Comparison of ENCODE assay signal across 1 cellular context in the genomic region with DNA sequence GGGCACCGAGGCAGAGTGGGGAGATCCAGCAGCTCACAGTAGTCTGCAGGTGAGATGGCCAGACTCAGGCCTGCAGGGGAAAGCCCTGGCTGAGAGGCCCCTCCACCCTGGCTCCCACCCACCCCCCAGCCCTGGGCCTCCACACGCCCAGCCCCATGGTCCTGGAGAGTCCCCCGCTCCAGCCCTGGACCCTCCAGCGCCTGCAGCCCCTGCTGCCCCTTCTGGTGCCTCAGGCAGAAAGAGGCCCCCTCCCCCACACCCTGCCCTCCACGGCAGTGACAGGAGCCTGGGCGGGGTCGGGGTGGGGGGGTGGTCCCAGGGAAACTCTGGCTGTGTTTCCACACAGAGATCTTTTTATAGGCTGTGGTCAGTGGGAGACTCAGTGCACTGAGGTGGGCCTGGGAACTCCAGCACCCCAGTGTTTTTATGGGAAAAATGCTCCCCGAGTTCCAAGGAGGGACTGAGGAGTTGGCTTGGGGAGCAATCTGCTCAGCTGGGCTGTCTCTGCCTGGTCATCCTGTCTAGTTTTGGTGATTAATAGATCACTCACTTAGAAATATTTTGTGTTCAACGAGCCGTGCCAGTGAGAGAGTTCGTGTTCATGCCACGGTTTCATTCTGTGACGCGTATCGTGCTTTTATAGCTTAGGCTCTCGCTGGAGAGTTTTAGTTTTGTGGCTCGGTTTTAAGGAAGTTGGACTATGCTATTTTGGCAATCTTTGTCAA.
TF ChIP-seq lines count a peak whose summit lies in the region.

No MANE protein-coding gene starts in this region.

TF ChIP-seq in GM12878, 131 proteins besides CTCF, POLR2A, EP300 and RAD21 (continued from another document):
- TF ChIP-seq RFX5 (IDR thresholded peaks at IDR 0.05; ENCODE audit: low read depth, low read length) (no peak), ATF7 (IDR thresholded peaks at IDR 0.05; ENCODE audit: low read depth) (peak; percentile 68), IRF4 (IDR thresholded peaks at IDR 0.05; ENCODE audit: low read depth, low read length) (no peak), MTA2 (IDR thresholded peaks at IDR 0.05; ENCODE audit: low read depth) (peak; percentile 84), ASH2L (IDR thresholded peaks at IDR 0.05; ENCODE audit: borderline replicate concordance, low read depth) (no peak), MEF2A (IDR thresholded peaks at IDR 0.05; ENCODE audit: insufficient read depth, low read depth, low read length) (peak; percentile 70; the same call in 1 of the 2 replicates), PAX8 (IDR thresholded peaks at IDR 0.05) (no peak), CREB1 (IDR thresholded peaks at IDR 0.05; ENCODE audit: low read depth) (peak; percentile 77), TAF1 (IDR thresholded peaks at IDR 0.05; ENCODE audit: borderline replicate concordance, low read depth, low read length) (peak; percentile 28; the same call in 1 of the 2 replicates), DPF2 (IDR thresholded peaks at IDR 0.05) (peak; percentile 55; the same call in 1 of the 2 replicates), CBX5 (IDR thresholded peaks at IDR 0.05; ENCODE audit: low read depth) (no peak), BMI1 (IDR thresholded peaks at IDR 0.05; ENCODE audit: borderline replicate concordance) (no peak), CHD2 (IDR thresholded peaks at IDR 0.05; ENCODE audit: borderline replicate concordance, low read depth, low read length) (no peak), IKZF1 (conservative IDR thresholded peaks at IDR 0.05) (peak; percentile 90), GATAD2B (conservative IDR thresholded peaks at IDR 0.05; ENCODE audit: low read depth) (peak; percentile 50; the same call in 1 of the 2 replicates), TBL1XR1 (IDR thresholded peaks at IDR 0.05; ENCODE audit: low read depth, low read length) (no peak), BCL11A (IDR thresholded peaks at IDR 0.05; ENCODE audit: low read depth, low read length) (peak; percentile 62; the same call in 1 of the 2 replicates), PML (IDR thresholded peaks at IDR 0.05; ENCODE audit: low read length) (no peak), SPI1 (IDR thresholded peaks at IDR 0.05; ENCODE audit: borderline replicate concordance, insufficient read depth, low read depth, low read length) (peak; percentile 37; the same call in 1 of the 2 replicates), SREBF2 (IDR thresholded peaks at IDR 0.05; ENCODE audit: low read length) (no peak), ZNF24 (IDR thresholded peaks at IDR 0.05) (no peak)
- TF ChIP-seq, protein P1, sequence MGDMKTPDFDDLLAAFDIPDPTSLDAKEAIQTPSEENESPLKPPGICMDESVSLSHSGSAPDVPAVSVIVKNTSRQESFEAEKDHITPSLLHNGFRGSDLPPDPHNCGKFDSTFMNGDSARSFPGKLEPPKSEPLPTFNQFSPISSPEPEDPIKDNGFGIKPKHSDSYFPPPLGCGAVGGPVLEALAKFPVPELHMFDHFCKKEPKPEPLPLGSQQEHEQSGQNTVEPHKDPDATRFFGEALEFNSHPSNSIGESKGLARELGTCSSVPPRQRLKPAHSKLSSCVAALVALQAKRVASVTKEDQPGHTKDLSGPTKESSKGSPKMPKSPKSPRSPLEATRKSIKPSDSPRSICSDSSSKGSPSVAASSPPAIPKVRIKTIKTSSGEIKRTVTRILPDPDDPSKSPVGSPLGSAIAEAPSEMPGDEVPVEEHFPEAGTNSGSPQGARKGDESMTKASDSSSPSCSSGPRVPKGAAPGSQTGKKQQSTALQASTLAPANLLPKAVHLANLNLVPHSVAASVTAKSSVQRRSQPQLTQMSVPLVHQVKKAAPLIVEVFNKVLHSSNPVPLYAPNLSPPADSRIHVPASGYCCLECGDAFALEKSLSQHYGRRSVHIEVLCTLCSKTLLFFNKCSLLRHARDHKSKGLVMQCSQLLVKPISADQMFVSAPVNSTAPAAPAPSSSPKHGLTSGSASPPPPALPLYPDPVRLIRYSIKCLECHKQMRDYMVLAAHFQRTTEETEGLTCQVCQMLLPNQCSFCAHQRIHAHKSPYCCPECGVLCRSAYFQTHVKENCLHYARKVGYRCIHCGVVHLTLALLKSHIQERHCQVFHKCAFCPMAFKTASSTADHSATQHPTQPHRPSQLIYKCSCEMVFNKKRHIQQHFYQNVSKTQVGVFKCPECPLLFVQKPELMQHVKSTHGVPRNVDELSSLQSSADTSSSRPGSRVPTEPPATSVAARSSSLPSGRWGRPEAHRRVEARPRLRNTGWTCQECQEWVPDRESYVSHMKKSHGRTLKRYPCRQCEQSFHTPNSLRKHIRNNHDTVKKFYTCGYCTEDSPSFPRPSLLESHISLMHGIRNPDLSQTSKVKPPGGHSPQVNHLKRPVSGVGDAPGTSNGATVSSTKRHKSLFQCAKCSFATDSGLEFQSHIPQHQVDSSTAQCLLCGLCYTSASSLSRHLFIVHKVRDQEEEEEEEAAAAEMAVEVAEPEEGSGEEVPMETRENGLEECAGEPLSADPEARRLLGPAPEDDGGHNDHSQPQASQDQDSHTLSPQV (IDR thresholded peaks at IDR 0.05), result no peak
- TF ChIP-seq, protein P2, sequence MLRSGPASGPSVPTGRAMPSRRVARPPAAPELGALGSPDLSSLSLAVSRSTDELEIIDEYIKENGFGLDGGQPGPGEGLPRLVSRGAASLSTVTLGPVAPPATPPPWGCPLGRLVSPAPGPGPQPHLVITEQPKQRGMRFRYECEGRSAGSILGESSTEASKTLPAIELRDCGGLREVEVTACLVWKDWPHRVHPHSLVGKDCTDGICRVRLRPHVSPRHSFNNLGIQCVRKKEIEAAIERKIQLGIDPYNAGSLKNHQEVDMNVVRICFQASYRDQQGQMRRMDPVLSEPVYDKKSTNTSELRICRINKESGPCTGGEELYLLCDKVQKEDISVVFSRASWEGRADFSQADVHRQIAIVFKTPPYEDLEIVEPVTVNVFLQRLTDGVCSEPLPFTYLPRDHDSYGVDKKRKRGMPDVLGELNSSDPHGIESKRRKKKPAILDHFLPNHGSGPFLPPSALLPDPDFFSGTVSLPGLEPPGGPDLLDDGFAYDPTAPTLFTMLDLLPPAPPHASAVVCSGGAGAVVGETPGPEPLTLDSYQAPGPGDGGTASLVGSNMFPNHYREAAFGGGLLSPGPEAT (IDR thresholded peaks at IDR 0.05; ENCODE audit: low read depth), result peak; percentile 74; the same call in 1 of the 2 replicates
- TF ChIP-seq, protein P3, sequence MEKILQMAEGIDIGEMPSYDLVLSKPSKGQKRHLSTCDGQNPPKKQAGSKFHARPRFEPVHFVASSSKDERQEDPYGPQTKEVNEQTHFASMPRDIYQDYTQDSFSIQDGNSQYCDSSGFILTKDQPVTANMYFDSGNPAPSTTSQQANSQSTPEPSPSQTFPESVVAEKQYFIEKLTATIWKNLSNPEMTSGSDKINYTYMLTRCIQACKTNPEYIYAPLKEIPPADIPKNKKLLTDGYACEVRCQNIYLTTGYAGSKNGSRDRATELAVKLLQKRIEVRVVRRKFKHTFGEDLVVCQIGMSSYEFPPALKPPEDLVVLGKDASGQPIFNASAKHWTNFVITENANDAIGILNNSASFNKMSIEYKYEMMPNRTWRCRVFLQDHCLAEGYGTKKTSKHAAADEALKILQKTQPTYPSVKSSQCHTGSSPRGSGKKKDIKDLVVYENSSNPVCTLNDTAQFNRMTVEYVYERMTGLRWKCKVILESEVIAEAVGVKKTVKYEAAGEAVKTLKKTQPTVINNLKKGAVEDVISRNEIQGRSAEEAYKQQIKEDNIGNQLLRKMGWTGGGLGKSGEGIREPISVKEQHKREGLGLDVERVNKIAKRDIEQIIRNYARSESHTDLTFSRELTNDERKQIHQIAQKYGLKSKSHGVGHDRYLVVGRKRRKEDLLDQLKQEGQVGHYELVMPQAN (conservative IDR thresholded peaks at IDR 0.05), result no peak
- TF ChIP-seq, protein P4, sequence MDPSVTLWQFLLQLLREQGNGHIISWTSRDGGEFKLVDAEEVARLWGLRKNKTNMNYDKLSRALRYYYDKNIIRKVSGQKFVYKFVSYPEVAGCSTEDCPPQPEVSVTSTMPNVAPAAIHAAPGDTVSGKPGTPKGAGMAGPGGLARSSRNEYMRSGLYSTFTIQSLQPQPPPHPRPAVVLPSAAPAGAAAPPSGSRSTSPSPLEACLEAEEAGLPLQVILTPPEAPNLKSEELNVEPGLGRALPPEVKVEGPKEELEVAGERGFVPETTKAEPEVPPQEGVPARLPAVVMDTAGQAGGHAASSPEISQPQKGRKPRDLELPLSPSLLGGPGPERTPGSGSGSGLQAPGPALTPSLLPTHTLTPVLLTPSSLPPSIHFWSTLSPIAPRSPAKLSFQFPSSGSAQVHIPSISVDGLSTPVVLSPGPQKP (IDR thresholded peaks at IDR 0.05; ENCODE audit: low read depth, low read length), result no peak
- TF ChIP-seq, protein P5, sequence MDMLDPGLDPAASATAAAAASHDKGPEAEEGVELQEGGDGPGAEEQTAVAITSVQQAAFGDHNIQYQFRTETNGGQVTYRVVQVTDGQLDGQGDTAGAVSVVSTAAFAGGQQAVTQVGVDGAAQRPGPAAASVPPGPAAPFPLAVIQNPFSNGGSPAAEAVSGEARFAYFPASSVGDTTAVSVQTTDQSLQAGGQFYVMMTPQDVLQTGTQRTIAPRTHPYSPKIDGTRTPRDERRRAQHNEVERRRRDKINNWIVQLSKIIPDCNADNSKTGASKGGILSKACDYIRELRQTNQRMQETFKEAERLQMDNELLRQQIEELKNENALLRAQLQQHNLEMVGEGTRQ (IDR thresholded peaks at IDR 0.05; ENCODE audit: borderline replicate concordance, low read depth, low read length), result no peak
- TF ChIP-seq, protein P6, sequence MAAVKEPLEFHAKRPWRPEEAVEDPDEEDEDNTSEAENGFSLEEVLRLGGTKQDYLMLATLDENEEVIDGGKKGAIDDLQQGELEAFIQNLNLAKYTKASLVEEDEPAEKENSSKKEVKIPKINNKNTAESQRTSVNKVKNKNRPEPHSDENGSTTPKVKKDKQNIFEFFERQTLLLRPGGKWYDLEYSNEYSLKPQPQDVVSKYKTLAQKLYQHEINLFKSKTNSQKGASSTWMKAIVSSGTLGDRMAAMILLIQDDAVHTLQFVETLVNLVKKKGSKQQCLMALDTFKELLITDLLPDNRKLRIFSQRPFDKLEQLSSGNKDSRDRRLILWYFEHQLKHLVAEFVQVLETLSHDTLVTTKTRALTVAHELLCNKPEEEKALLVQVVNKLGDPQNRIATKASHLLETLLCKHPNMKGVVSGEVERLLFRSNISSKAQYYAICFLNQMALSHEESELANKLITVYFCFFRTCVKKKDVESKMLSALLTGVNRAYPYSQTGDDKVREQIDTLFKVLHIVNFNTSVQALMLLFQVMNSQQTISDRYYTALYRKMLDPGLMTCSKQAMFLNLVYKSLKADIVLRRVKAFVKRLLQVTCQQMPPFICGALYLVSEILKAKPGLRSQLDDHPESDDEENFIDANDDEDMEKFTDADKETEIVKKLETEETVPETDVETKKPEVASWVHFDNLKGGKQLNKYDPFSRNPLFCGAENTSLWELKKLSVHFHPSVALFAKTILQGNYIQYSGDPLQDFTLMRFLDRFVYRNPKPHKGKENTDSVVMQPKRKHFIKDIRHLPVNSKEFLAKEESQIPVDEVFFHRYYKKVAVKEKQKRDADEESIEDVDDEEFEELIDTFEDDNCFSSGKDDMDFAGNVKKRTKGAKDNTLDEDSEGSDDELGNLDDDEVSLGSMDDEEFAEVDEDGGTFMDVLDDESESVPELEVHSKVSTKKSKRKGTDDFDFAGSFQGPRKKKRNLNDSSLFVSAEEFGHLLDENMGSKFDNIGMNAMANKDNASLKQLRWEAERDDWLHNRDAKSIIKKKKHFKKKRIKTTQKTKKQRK (IDR thresholded peaks at IDR 0.05; ENCODE audit: low read depth, low read length), result no peak
- TF ChIP-seq, protein P7, sequence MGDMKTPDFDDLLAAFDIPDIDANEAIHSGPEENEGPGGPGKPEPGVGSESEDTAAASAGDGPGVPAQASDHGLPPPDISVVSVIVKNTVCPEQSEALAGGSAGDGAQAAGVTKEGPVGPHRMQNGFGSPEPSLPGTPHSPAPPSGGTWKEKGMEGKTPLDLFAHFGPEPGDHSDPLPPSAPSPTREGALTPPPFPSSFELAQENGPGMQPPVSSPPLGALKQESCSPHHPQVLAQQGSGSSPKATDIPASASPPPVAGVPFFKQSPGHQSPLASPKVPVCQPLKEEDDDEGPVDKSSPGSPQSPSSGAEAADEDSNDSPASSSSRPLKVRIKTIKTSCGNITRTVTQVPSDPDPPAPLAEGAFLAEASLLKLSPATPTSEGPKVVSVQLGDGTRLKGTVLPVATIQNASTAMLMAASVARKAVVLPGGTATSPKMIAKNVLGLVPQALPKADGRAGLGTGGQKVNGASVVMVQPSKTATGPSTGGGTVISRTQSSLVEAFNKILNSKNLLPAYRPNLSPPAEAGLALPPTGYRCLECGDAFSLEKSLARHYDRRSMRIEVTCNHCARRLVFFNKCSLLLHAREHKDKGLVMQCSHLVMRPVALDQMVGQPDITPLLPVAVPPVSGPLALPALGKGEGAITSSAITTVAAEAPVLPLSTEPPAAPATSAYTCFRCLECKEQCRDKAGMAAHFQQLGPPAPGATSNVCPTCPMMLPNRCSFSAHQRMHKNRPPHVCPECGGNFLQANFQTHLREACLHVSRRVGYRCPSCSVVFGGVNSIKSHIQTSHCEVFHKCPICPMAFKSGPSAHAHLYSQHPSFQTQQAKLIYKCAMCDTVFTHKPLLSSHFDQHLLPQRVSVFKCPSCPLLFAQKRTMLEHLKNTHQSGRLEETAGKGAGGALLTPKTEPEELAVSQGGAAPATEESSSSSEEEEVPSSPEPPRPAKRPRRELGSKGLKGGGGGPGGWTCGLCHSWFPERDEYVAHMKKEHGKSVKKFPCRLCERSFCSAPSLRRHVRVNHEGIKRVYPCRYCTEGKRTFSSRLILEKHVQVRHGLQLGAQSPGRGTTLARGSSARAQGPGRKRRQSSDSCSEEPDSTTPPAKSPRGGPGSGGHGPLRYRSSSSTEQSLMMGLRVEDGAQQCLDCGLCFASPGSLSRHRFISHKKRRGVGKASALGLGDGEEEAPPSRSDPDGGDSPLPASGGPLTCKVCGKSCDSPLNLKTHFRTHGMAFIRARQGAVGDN (IDR thresholded peaks at IDR 0.05), result no peak; the same call in 1 of the 2 replicates
- TF ChIP-seq, protein P8, sequence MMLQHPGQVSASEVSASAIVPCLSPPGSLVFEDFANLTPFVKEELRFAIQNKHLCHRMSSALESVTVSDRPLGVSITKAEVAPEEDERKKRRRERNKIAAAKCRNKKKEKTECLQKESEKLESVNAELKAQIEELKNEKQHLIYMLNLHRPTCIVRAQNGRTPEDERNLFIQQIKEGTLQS (IDR thresholded peaks at IDR 0.05; ENCODE audit: borderline replicate concordance, extremely low read depth, low read depth, low read length), result no peak
